ENCODE assay signal across 12 cellular contexts in the genomic region with DNA sequence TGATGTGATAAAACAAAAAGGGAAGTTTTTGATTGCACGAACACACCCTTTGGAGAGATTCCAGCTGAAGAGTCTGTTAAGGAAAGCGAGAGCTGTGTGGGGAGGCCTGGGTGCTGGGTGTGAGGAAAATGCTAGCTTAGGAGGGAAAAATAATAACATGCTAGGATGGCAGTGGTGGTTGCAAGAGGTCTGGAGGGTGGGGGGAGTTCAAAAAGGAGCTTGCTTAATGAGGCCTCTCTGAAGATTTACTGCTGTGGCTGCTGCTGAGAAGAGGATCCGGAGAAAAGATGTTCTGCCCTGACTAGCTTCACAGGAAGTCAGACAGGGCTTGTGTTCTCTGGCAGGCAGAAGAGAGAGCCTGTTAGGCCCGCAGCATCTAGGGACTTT.
DNase-seq lines count a peak whose midpoint lies in the region; ATAC-seq, FAIRE-seq and TF ChIP-seq lines count a peak whose summit lies in the region.
"Had no signal": no experiment of that assay in that cellular context is flagged by ENCODE, and none has a peak within 500 bp of the region (broad histone marks: within the 10 kb centered on the region; RNA-seq: fewer than 3 reads in every experiment).

No MANE protein-coding gene starts in this region.

- POLR2A ChIA-PET in CD8-positive, alpha-beta T cell (lab: Charles Lee) = no interaction called here

- DNase-seq in CD8-positive, alpha-beta T cell = no peak
- peak; percentile 26 for DNase-seq in MV-4-11 (lab: John Stamatoyannopoulos, UW)
- peak; percentile 20 for DNase-seq in bronchial epithelial cell (ENCODE audit: low read depth)
- DNase-seq in HK-2 (ENCODE audit: unreplicated experiment) = no peak
- no peak for DNase-seq in activated CD4-positive, CD25-positive, alpha-beta regulatory T cell (lab: John Stamatoyannopoulos, UW)
- no peak for DNase-seq in putamen (ENCODE audit: low spot score)
- DNase-seq: activated naive CD4-positive, alpha-beta T cell treated with anti-CD3 and anti-CD28 coated beads, Interleukin-2, amount 10 ng/mL, durations not matched to agents 7 days and 5 days; stimulated activated CD4-positive, alpha-beta T cell treated with anti-CD3 and anti-CD28 coated beads, Interleukin-15, amount 100 ng/mL, for 24 hours; tibial artery had no signal

- no peaks in the 10 kb centered on the region for H3K9me3 Mint-ChIP-seq in CD8-positive, alpha-beta T cell
- no peaks in the 10 kb centered on the region for H3K9me3 Mint-ChIP-seq in nephron
- H3K9me3 Mint-ChIP-seq: activated naive CD4-positive, alpha-beta T cell treated with anti-CD3 and anti-CD28 coated beads, Interleukin-2, amount 10 ng/mL, durations not matched to agents 7 days and 5 days had no signal

- intact Hi-C loops in CD8-positive, alpha-beta T cell (cut with DNase I, micrococcal nuclease) = no loop called here

- no peak for ATAC-seq in CD8-positive, alpha-beta T cell
- ATAC-seq in HG03469 (IDR thresholded peaks at IDR 0.05; ENCODE audit: unreplicated experiment) = no peak

- no peak for TF ChIP-seq CTCF in CD8-positive, alpha-beta T cell (IDR thresholded peaks at IDR 0.05)
- TF ChIP-seq CTCF in bronchial epithelial cell (IDR thresholded peaks at IDR 0.05; ENCODE audit: insufficient read depth, low read length, severe bottlenecking) (no peak), nephron (IDR thresholded peaks at IDR 0.05; ENCODE audit: unreplicated experiment in 3 of 3) (no peak)

- no peak overlapping the region for H3K4me3 ChIP-seq in CD8-positive, alpha-beta T cell (ENCODE audit: low read depth, low read length)
- H3K4me3 ChIP-seq in bronchial epithelial cell (ENCODE audit: low read depth, low read length) = no peak overlapping the region
- H3K4me3 ChIP-seq: tibial artery had no signal

- no peaks in the 10 kb centered on the region for H3K9me3 ChIP-seq in CD8-positive, alpha-beta T cell (ENCODE audit: low read length)
- H3K9me3 ChIP-seq: tibial artery had no signal

- CTCF ChIA-PET in CD8-positive, alpha-beta T cell (lab: Charles Lee) = no interaction called here

- H3K36me3 ChIP-seq in CD8-positive, alpha-beta T cell (ENCODE audit: insufficient read depth, low read length) = no peaks in the 10 kb centered on the region
- H3K36me3 ChIP-seq in bronchial epithelial cell (ENCODE audit: control insufficient read depth, insufficient read depth, low read length) = no peaks in the 10 kb centered on the region
- H3K36me3 ChIP-seq: tibial artery had no signal

- no peaks in the 10 kb centered on the region for H3K27me3 Mint-ChIP-seq in CD8-positive, alpha-beta T cell (ENCODE audit: low read depth)
- no peaks in the 10 kb centered on the region for H3K27me3 Mint-ChIP-seq in nephron (ENCODE audit: low read depth)
- H3K27me3 Mint-ChIP-seq: activated naive CD4-positive, alpha-beta T cell treated with anti-CD3 and anti-CD28 coated beads, Interleukin-2, amount 10 ng/mL, durations not matched to agents 7 days and 5 days had no signal

- peaks cover 13% of the 10 kb centered on the region for H3K4me1 Mint-ChIP-seq in CD8-positive, alpha-beta T cell (ENCODE audit: low read depth)
- H3K4me1 Mint-ChIP-seq in nephron = peaks cover 59% of the 10 kb centered on the region

- H3K27ac ChIP-seq in CD8-positive, alpha-beta T cell (ENCODE audit: low read depth, low read length) = no peak overlapping the region
- H3K27ac ChIP-seq: tibial artery had no signal

- no peak overlapping the region for H3K4me3 Mint-ChIP-seq in CD8-positive, alpha-beta T cell
- peak overlapping the region; percentile 6 to 44 (median 32) for H3K4me3 Mint-ChIP-seq in nephron
- H3K4me3 Mint-ChIP-seq: activated naive CD4-positive, alpha-beta T cell treated with anti-CD3 and anti-CD28 coated beads, Interleukin-2, amount 10 ng/mL, durations not matched to agents 7 days and 5 days had no signal

- H3K36me3 Mint-ChIP-seq in CD8-positive, alpha-beta T cell = no peaks in the 10 kb centered on the region
- H3K36me3 Mint-ChIP-seq in nephron (ENCODE audit: low read depth) = no peaks in the 10 kb centered on the region
- H3K36me3 Mint-ChIP-seq: activated naive CD4-positive, alpha-beta T cell treated with anti-CD3 and anti-CD28 coated beads, Interleukin-2, amount 10 ng/mL, durations not matched to agents 7 days and 5 days had no signal

- peak overlapping the region; percentile 15 for H3K27ac Mint-ChIP-seq in CD8-positive, alpha-beta T cell
- peak overlapping the region; percentile 92 to 96 (median 96) for H3K27ac Mint-ChIP-seq in nephron
- H3K27ac Mint-ChIP-seq: activated naive CD4-positive, alpha-beta T cell treated with anti-CD3 and anti-CD28 coated beads, Interleukin-2, amount 10 ng/mL, durations not matched to agents 7 days and 5 days had no signal

- H3K27me3 ChIP-seq in CD8-positive, alpha-beta T cell (ENCODE audit: insufficient read depth, low read length) = no peaks in the 10 kb centered on the region
- no peaks in the 10 kb centered on the region for H3K27me3 ChIP-seq in bronchial epithelial cell (ENCODE audit: control insufficient read depth, insufficient read depth, low read length)
- H3K27me3 ChIP-seq: tibial artery had no signal

- peaks cover 4% of the 10 kb centered on the region for H3K4me1 ChIP-seq in CD8-positive, alpha-beta T cell (ENCODE audit: insufficient read depth, low read length)
- H3K4me1 ChIP-seq: tibial artery had no signal

- FAIRE-seq in bronchial epithelial cell (lab: Jason Lieb, UNC) = no peak
- FAIRE-seq: H1 had no signal

Comparison
In these comparisons a context has a peak if more than half of its experiments do, and no peak if none do; other contexts are left out.
1. DNase-seq: peak in MV-4-11 (single experiment) and bronchial epithelial cell (single experiment); none in CD8-positive, alpha-beta T cell (0 of 7), HK-2 (single experiment), activated CD4-positive, CD25-positive, alpha-beta regulatory T cell (0 of 4) and putamen (single experiment).